13 cellular contexts compared by ENCODE assay signal in the genomic region with DNA sequence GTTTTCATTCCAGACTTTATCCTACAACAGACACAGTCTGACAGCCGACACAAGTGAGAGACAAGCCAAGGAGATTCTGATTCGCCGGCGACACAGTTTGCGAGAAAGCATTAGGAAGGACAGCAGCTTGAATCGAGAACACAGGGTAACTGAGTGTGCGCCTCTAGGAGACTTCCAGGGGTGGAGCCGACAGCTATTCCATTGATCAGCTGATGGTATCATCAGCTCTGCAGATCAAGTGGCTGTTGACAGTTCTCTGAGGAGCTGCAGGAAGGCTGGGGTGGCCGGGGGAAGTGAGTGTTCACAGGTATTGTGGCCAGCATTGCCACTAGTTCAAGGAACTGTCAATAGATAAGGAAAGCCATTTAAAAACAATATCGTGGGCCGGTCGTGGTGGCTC. TPM values are rescaled to one million over a fixed set of nuclear protein-coding genes. Genes with fewer than 3 reads are reported as not detected.
A peak's percentile ranks its signal among the peaks of the same experiment; 100 is the strongest.
DNase-seq lines count a peak whose midpoint lies in the region; ATAC-seq and TF ChIP-seq lines count a peak whose summit lies in the region.
"Had no signal": no experiment of that assay in that cellular context is flagged by ENCODE, and none has a peak within 500 bp of the region (broad histone marks: within the 10 kb centered on the region; RNA-seq: fewer than 3 reads in every experiment).

No MANE protein-coding gene starts in this region.

- TF ChIP-seq CTCF in endodermal cell (conservative IDR thresholded peaks at IDR 0.05) (no peak), neural progenitor cell (IDR thresholded peaks at IDR 0.05) (no peak)

- H3K4me2 ChIP-seq in neural progenitor cell, result no peak overlapping the region

- H3K4me3 Mint-ChIP-seq in endodermal cell (no peak overlapping the region), neural progenitor cell (no peak overlapping the region)
- H3K4me3 Mint-ChIP-seq: T-helper 1 cell treated with Interleukin-12 subunit alpha and Interleukin-12 subunit beta and Interleukin-4 antibody, amounts not matched to agents 30 μg/mL and 1 μg/mL, for 36 hours had no signal

- H4K20me1 ChIP-seq in neural progenitor cell (ENCODE audit: low read depth), result no peaks in the 10 kb centered on the region

- H3K9me3 Mint-ChIP-seq in endodermal cell, result no peaks in the 10 kb centered on the region
- H3K9me3 Mint-ChIP-seq in neural progenitor cell, result no peaks in the 10 kb centered on the region
- H3K9me3 Mint-ChIP-seq: T-helper 1 cell treated with Interleukin-12 subunit alpha and Interleukin-12 subunit beta and Interleukin-4 antibody, amounts not matched to agents 30 μg/mL and 1 μg/mL, for 36 hours had no signal

- no peak overlapping the region for H3K4me3 ChIP-seq in endodermal cell (ENCODE audit: low read length)
- no peak overlapping the region for H3K4me3 ChIP-seq in neural progenitor cell

- no peak overlapping the region for H3K27ac Mint-ChIP-seq in endodermal cell
- no peak overlapping the region for H3K27ac Mint-ChIP-seq in neural progenitor cell
- H3K27ac Mint-ChIP-seq: T-helper 1 cell treated with Interleukin-12 subunit alpha and Interleukin-12 subunit beta and Interleukin-4 antibody, amounts not matched to agents 30 μg/mL and 1 μg/mL, for 36 hours had no signal

- H3K36me3 ChIP-seq in endodermal cell (ENCODE audit: control insufficient read depth, insufficient read depth, low read length) (no peaks in the 10 kb centered on the region), neural progenitor cell (no peaks in the 10 kb centered on the region)

- 57 to 72% methylated on average over 8 to 12 of the region's 12 CpGs for WGBS in endodermal cell (ENCODE audit: insufficient coverage in 1 of 2, insufficient read length in 1 of 2), 2 experiments

- peak overlapping the region; percentile 24 for H2AFZ ChIP-seq in neural progenitor cell (replicated peaks)

- H3K36me3 Mint-ChIP-seq in endodermal cell (ENCODE audit: low read depth) (no peaks in the 10 kb centered on the region), neural progenitor cell (no peaks in the 10 kb centered on the region)

- H3K4me1 ChIP-seq in endodermal cell (ENCODE audit: control insufficient read depth, insufficient read depth, low read length) (peaks cover 7% of the 10 kb centered on the region), neural progenitor cell (no peaks in the 10 kb centered on the region)

- ATAC-seq in left ventricle myocardium superior, result peak; percentile 24

- peaks cover 20% of the 10 kb centered on the region for H3K4me1 Mint-ChIP-seq in endodermal cell
- H3K4me1 Mint-ChIP-seq in neural progenitor cell, result no peaks in the 10 kb centered on the region

- intact Hi-C loops in left ventricle myocardium superior (cut with micrococcal nuclease) (loop anchor here (5.0 kb wide), 1 partner anchor 232 kb away; the partner anchor contains the start of gene SLC9A4), cardiac septum (cut with DNase I) (loop anchor here (5.0 kb wide), 2 partner anchors 182 to 232 kb away; partner anchors contain the start of gene SLC9A4)

- H3K27ac ChIP-seq in endodermal cell (ENCODE audit: low read depth, low read length) (no peak overlapping the region), neural progenitor cell (no peak overlapping the region)
- H3K27ac ChIP-seq: C4-2B had no signal

- H3K9ac ChIP-seq in endodermal cell (ENCODE audit: extremely low read depth, low read length, poor library complexity, severe bottlenecking) (no peak overlapping the region), neural progenitor cell (no peak overlapping the region)

- DNase-seq in left ventricle myocardium superior, result no peak
- DNase-seq in cardiac septum (ENCODE audit: low spot score), result no peak
- peak; percentile 44 for DNase-seq in NCI-H2227 (lab: John Stamatoyannopoulos, UW; ENCODE audit: unreplicated experiment)
- DNase-seq in endodermal cell, result peak; percentile 81
- peak; percentile 6 for DNase-seq in neural progenitor cell (ENCODE audit: low spot score)
- DNase-seq in NCI-H69 (lab: John Stamatoyannopoulos, UW), result no peak
- no peak for DNase-seq in NCI-H748 treated with DMSO at 0.1 percent for 48 hours (lab: John Stamatoyannopoulos, UW)
- DNase-seq: IMR-90; NCI-H187 treated with DMSO at 0.1 percent for 48 hours; NK-92 treated with Interleukin-12 subunit alpha and Interleukin-12 subunit beta, amount 100 ng/mL, for 24 hours; SHP77 treated with DMSO at 0.1 percent for 48 hours had no signal

- no peaks in the 10 kb centered on the region for H3F3A ChIP-seq in neural progenitor cell (ENCODE audit: low read depth)

- H3K9me3 ChIP-seq in endodermal cell (ENCODE audit: control insufficient read depth, low read length) (no peaks in the 10 kb centered on the region), neural progenitor cell (ENCODE audit: low read depth) (no peaks in the 10 kb centered on the region)

- H3K27me3 ChIP-seq in endodermal cell (ENCODE audit: control insufficient read depth, insufficient read depth, low read length, poor library complexity, severe bottlenecking) (no peaks in the 10 kb centered on the region), neural progenitor cell (no peaks in the 10 kb centered on the region)

- no peaks in the 10 kb centered on the region for H3K79me2 ChIP-seq in neural progenitor cell (ENCODE audit: low read depth)

- H3K27me3 Mint-ChIP-seq in endodermal cell (ENCODE audit: insufficient read depth), result no peaks in the 10 kb centered on the region
- H3K27me3 Mint-ChIP-seq in neural progenitor cell (ENCODE audit: insufficient read depth, low read depth), result no peaks in the 10 kb centered on the region

RNA-seq across cellular contexts. Expression of gene TMEM182, which starts 57.3 kb away (rescaled TPM):
- 176 TPM for total RNA-seq in left ventricle myocardium superior
- 135 TPM for total RNA-seq in cardiac septum
- 1 to 10 TPM; 4.2 to 5.6 TPM for total RNA-seq in endodermal cell
- polyA plus RNA-seq in endodermal cell (2013, experiment 1 of 2), result 6.3 TPM
- polyA plus RNA-seq in endodermal cell (2013, experiment 2 of 2), result 5.4 TPM
- 4.2 and 4.6 TPM in 2 replicates for total RNA-seq in neural progenitor cell (ENCODE audit: low replicate concordance)

Comparison
In these comparisons a context has a peak if more than half of its experiments do, and no peak if none do; other contexts are left out.
1. DNase-seq: peak in NCI-H2227 (single experiment), endodermal cell (single experiment) and neural progenitor cell (single experiment); none in left ventricle myocardium superior (single experiment), cardiac septum (single experiment), NCI-H69 (single experiment) and NCI-H748 treated with DMSO at 0.1 percent for 48 hours (single experiment).
2. RNA of gene TMEM182, which starts 57.3 kb away (total RNA-seq): 176 TPM in left ventricle myocardium superior (single experiment) and 135 TPM in cardiac septum (single experiment); 4.2 to 5.6 TPM in endodermal cell and 4.2 to 4.6 TPM in neural progenitor cell; every median in the first group is over 10 times any median in the second.